ENCODE assay signal across 24 cellular contexts in the genomic region with DNA sequence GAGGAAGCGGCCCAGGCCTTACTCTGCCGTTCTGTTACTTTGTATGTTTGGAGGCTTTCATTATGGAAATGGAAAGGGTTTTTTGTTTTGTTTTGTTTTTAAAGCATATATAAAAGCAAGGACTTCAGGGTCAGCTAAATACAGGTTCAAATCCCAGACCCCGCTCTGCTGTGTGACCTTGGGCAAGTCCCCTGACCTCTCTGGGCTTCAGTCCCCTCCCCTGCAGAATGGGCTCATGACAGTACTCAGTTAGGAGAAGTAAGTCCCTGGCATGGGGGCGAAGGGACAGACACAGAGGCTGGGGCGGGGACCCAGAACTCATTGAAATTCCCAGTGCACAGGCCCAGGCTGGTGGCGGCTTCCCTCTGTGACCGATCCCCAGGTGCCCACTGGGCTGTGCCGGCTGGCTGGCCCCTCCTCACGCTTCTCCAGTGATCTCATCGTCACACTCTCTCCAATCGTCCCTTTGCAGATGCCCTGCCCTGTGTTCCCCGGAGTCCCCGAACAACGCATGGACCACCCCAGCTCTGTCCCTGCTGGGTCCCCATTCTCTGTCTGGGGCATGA. TPM values are rescaled to one million over a fixed set of nuclear protein-coding genes. Genes with fewer than 3 reads are reported as not detected.
"Had no signal": no experiment of that assay in that cellular context is flagged by ENCODE, and none has a peak within 500 bp of the region (broad histone marks: within the 10 kb centered on the region; RNA-seq: fewer than 3 reads in every experiment).

No MANE protein-coding gene starts in this region.

- H3K9me3 Mint-ChIP-seq: activated CD4-positive, alpha-beta memory T cell treated with anti-CD3 and anti-CD28 coated beads, Interleukin-2, amount 10 ng/mL, durations not matched to agents 7 days and 5 days; activated CD4-positive, alpha-beta T cell treated with anti-CD3 and anti-CD28 coated beads, Interleukin-2, amount 10 ng/mL, durations not matched to agents 24 days and 14 days; activated T-cell treated with anti-CD3 and anti-CD28 coated beads, Interleukin-2, amount 50 U/mL, for 72 hours; dendritic cell treated with granulocyte-macrophage colony-stimulating factor and Interleukin-4, amounts not matched to agents 40 ng/mL and 50 ng/mL, for 4 days had no signal

- ATAC-seq: activated T-cell treated with anti-CD3 and anti-CD28 coated beads, Interleukin-2, amount 50 U/mL, for 72 hours; stimulated activated naive B cell treated with anti-CD40 and anti-IgM and Interleukin-4, amounts not matched to agents 10 μg/mL and 1 μg/mL and 100 μg/mL, for 72 hours had no signal

- H3K27me3 ChIP-seq: hepatocyte, testis, vagina had no signal

- H3K4me3 Mint-ChIP-seq: activated CD4-positive, alpha-beta memory T cell treated with anti-CD3 and anti-CD28 coated beads, Interleukin-2, amount 10 ng/mL, durations not matched to agents 7 days and 5 days; activated CD4-positive, alpha-beta T cell treated with anti-CD3 and anti-CD28 coated beads, Interleukin-2, amount 10 ng/mL, durations not matched to agents 24 days and 14 days; activated naive CD4-positive, alpha-beta T cell treated with anti-CD3 and anti-CD28 coated beads for 36 hours; activated T-cell treated with anti-CD3 and anti-CD28 coated beads, Interleukin-2, amount 50 U/mL, for 72 hours; dendritic cell treated with granulocyte-macrophage colony-stimulating factor and Interleukin-4, amounts not matched to agents 40 ng/mL and 50 ng/mL, for 4 days; stimulated activated naive B cell treated with anti-CD40 and anti-IgM and Interleukin-4, amounts not matched to agents 10 μg/mL and 1 μg/mL and 100 μg/mL, for 72 hours had no signal

- H2AFZ ChIP-seq: hepatocyte had no signal

- H3K4me3 ChIP-seq: hepatocyte, testis, vagina had no signal

- H3K4me1 ChIP-seq: testis, vagina had no signal

- H3K9me3 ChIP-seq: testis, vagina had no signal

- H3K27ac Mint-ChIP-seq: activated CD4-positive, alpha-beta memory T cell treated with anti-CD3 and anti-CD28 coated beads, Interleukin-2, amount 10 ng/mL, durations not matched to agents 7 days and 5 days; activated CD4-positive, alpha-beta T cell treated with anti-CD3 and anti-CD28 coated beads, Interleukin-2, amount 10 ng/mL, durations not matched to agents 24 days and 14 days; activated naive CD4-positive, alpha-beta T cell treated with anti-CD3 and anti-CD28 coated beads for 36 hours; activated T-cell treated with anti-CD3 and anti-CD28 coated beads, Interleukin-2, amount 50 U/mL, for 72 hours; dendritic cell treated with granulocyte-macrophage colony-stimulating factor and Interleukin-4, amounts not matched to agents 40 ng/mL and 50 ng/mL, for 4 days; stimulated activated naive B cell treated with anti-CD40 and anti-IgM and Interleukin-4, amounts not matched to agents 10 μg/mL and 1 μg/mL and 100 μg/mL, for 72 hours had no signal

- H3K79me2 ChIP-seq: hepatocyte had no signal

- H3K27me3 Mint-ChIP-seq: activated CD4-positive, alpha-beta memory T cell treated with anti-CD3 and anti-CD28 coated beads, Interleukin-2, amount 10 ng/mL, durations not matched to agents 7 days and 5 days; activated CD4-positive, alpha-beta T cell treated with anti-CD3 and anti-CD28 coated beads, Interleukin-2, amount 10 ng/mL, durations not matched to agents 24 days and 14 days; stimulated activated naive B cell treated with anti-CD40 and anti-IgM and Interleukin-4, amounts not matched to agents 10 μg/mL and 1 μg/mL and 100 μg/mL, for 72 hours had no signal

- H3K36me3 ChIP-seq: vagina had no signal

- H3K27ac ChIP-seq: hepatocyte, testis, vagina had no signal

- H3K36me3 Mint-ChIP-seq: stimulated activated naive B cell treated with anti-CD40 and anti-IgM and Interleukin-4, amounts not matched to agents 10 μg/mL and 1 μg/mL and 100 μg/mL, for 72 hours had no signal

- H3K4me2 ChIP-seq: hepatocyte had no signal

- DNase-seq: activated CD4-positive, alpha-beta memory T cell treated with anti-CD3 and anti-CD28 coated beads, Interleukin-2, amount 10 ng/mL, durations not matched to agents 7 days and 5 days; activated CD4-positive, alpha-beta T cell treated with anti-CD3 and anti-CD28 coated beads, Interleukin-2, amount 10 ng/mL, durations not matched to agents 24 days and 14 days; activated effector memory CD4-positive, alpha-beta T cell treated with Interleukin-2 at 50 U/mL for 16 hours; activated naive CD4-positive, alpha-beta T cell treated with anti-CD3 and anti-CD28 coated beads for 36 hours; activated T-cell treated with anti-CD3 and anti-CD28 coated beads, Interleukin-2, amount 50 U/mL, for 72 hours; amygdala; effector CD4-positive, alpha-beta T cell; foreskin melanocyte; stimulated activated CD4-positive, alpha-beta T cell treated with anti-CD3 and anti-CD28 coated beads, Interleukin-2, amount 100 ng/mL, for 48 hours; stimulated activated CD8-positive, alpha-beta memory T cell treated with anti-CD3 and anti-CD28 coated beads, Interleukin-4, amount 100 ng/mL, for 48 hours; stimulated activated naive B cell treated with anti-CD40 and anti-IgM and Interleukin-4, amounts not matched to agents 10 μg/mL and 1 μg/mL and 100 μg/mL, for 72 hours; testis; trophoblast cell had no signal

RNA-seq across cellular contexts. Expression of a gene that starts 1.0 kb away (rescaled TPM):
- total RNA-seq: activated CD4-positive, alpha-beta memory T cell treated with anti-CD3 and anti-CD28 coated beads, Interleukin-2, amount 10 ng/mL, durations not matched to agents 7 days and 5 days; activated CD4-positive, alpha-beta T cell treated with anti-CD3 and anti-CD28 coated beads, Interleukin-2, amount 10 ng/mL, durations not matched to agents 24 days and 14 days; activated naive CD4-positive, alpha-beta T cell treated with anti-CD3 and anti-CD28 coated beads for 36 hours; activated T-cell treated with anti-CD3 and anti-CD28 coated beads, Interleukin-2, amount 50 U/mL, for 72 hours; chondrocyte; liver; mononuclear cell; myocyte; posterior vena cava; T-helper 1 cell treated with Interleukin-12 subunit alpha and Interleukin-12 subunit beta and Interleukin-4 antibody, amounts not matched to agents 30 ng/mL and 1 ng/mL, for 36 hours; vagina had no signal
- polyA plus RNA-seq: esophagus, hepatocyte, liver, neural cell had no signal
